27 cellular contexts compared by ENCODE assay signal in the genomic region with DNA sequence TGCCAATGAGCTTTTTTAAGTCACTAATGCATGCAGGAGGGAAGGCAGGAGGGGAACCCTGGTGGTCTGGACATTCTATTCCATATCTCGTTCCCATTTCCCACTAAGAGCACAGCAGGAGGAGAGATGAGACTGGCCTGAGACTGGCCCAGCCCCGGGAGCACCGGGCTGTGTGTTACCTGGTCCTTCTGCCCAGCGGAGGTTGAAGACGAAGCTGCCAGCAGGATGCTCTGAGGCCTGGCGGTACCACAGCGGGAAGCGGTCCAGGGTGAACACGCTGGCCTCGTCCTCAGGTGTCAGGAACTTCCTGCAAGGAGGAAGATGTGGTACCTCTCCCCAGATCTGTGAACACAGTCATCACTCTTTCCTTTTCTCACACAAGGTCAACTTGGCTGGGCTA. TPM values are rescaled to one million over a fixed set of nuclear protein-coding genes. Genes with fewer than 3 reads are reported as not detected.
"Had no signal": no experiment of that assay in that cellular context is flagged by ENCODE, and none has a peak within 500 bp of the region (broad histone marks: within the 10 kb centered on the region; RNA-seq: fewer than 3 reads in every experiment).

No MANE protein-coding gene starts in this region.

- H3K4me3 ChIP-seq: adrenal gland, mucosa of descending colon, neural progenitor cell, ovary, psoas muscle, skin epidermis, suprapubic skin had no signal

- H3K27ac Mint-ChIP-seq: activated CD4-positive, alpha-beta T cell treated with anti-CD3 and anti-CD28 coated beads, Interleukin-2, amount 10 ng/mL, durations not matched to agents 7 days and 5 days; activated naive CD4-positive, alpha-beta T cell treated with anti-CD3 and anti-CD28 coated beads, Interleukin-2, amount 50 U/mL, for 72 hours; activated T-cell treated with anti-CD3 and anti-CD28 coated beads, Interleukin-2, amount 50 U/mL, for 72 hours; memory B cell; stimulated activated naive CD8-positive, alpha-beta T cell treated with anti-CD3 and anti-CD28 coated beads, Interleukin-15, amount 100 ng/mL, for 72 hours; type B pancreatic cell had no signal

- H3K9ac ChIP-seq: neural progenitor cell had no signal

- DNase-seq: activated CD4-positive, alpha-beta T cell treated with anti-CD3 and anti-CD28 coated beads, Interleukin-2, amount 10 ng/mL, durations not matched to agents 7 days and 5 days; activated CD8-positive, alpha-beta memory T cell treated with anti-CD3 and anti-CD28 coated beads for 24 hours; activated gamma-delta T cell treated with Interleukin-2 at 50 U/mL for 16 hours; activated T-cell treated with anti-CD3 and anti-CD28 coated beads, Interleukin-2, amount 50 U/mL, for 72 hours; adrenal gland; foreskin fibroblast; left ventricle myocardium superior; mucosa of descending colon; naive B cell; psoas muscle; right cardiac atrium; T-helper 1 cell; T-helper 9 cell had no signal

- H3K4me1 ChIP-seq: adrenal gland, psoas muscle, suprapubic skin had no signal

- ATAC-seq: activated CD4-positive, CD25-positive, alpha-beta regulatory T cell treated with anti-CD3 and anti-CD28 coated beads, Interleukin-2, amount 50 U/mL, for 24 hours; activated naive CD4-positive, alpha-beta T cell treated with anti-CD3 and anti-CD28 coated beads, Interleukin-2, amount 50 U/mL, for 72 hours; activated T-cell treated with anti-CD3 and anti-CD28 coated beads, Interleukin-2, amount 50 U/mL, for 72 hours; left ventricle myocardium superior; mucosa of descending colon; psoas muscle; right cardiac atrium; stimulated activated naive CD8-positive, alpha-beta T cell treated with anti-CD3 and anti-CD28 coated beads, Interleukin-15, amount 100 ng/mL, for 72 hours had no signal

- H3K4me1 Mint-ChIP-seq: activated CD4-positive, alpha-beta T cell treated with anti-CD3 and anti-CD28 coated beads, Interleukin-2, amount 10 ng/mL, durations not matched to agents 7 days and 5 days had no signal

- H3K27me3 ChIP-seq: adrenal gland, ovary had no signal

- H2AFZ ChIP-seq: neural progenitor cell had no signal

- H3K9me3 Mint-ChIP-seq: activated CD4-positive, alpha-beta T cell treated with anti-CD3 and anti-CD28 coated beads, Interleukin-2, amount 10 ng/mL, durations not matched to agents 7 days and 5 days; activated naive CD4-positive, alpha-beta T cell treated with anti-CD3 and anti-CD28 coated beads, Interleukin-2, amount 50 U/mL, for 72 hours; activated T-cell treated with anti-CD3 and anti-CD28 coated beads, Interleukin-2, amount 50 U/mL, for 72 hours; memory B cell; naive B cell; neural progenitor cell; stimulated activated naive CD8-positive, alpha-beta T cell treated with anti-CD3 and anti-CD28 coated beads, Interleukin-15, amount 100 ng/mL, for 72 hours; type B pancreatic cell had no signal

- H3K4me3 Mint-ChIP-seq: activated CD4-positive, alpha-beta T cell treated with anti-CD3 and anti-CD28 coated beads, Interleukin-2, amount 10 ng/mL, durations not matched to agents 7 days and 5 days; activated T-cell treated with anti-CD3 and anti-CD28 coated beads, Interleukin-2, amount 50 U/mL, for 72 hours; memory B cell; naive B cell; neural progenitor cell; stimulated activated naive CD8-positive, alpha-beta T cell treated with anti-CD3 and anti-CD28 coated beads, Interleukin-15, amount 100 ng/mL, for 72 hours; type B pancreatic cell had no signal

- H3K36me3 ChIP-seq: adrenal gland, neural progenitor cell, ovary, suprapubic skin had no signal

- H3K4me2 ChIP-seq: neural progenitor cell had no signal

- H3K27ac ChIP-seq: adrenal gland, epithelial cell of prostate, neural progenitor cell, ovary, psoas muscle, skin epidermis, suprapubic skin had no signal

- H3K36me3 Mint-ChIP-seq: activated naive CD4-positive, alpha-beta T cell treated with anti-CD3 and anti-CD28 coated beads, Interleukin-2, amount 50 U/mL, for 72 hours; memory B cell; naive B cell; neural progenitor cell; type B pancreatic cell had no signal

- H3K9me3 ChIP-seq: adrenal gland, mucosa of descending colon, ovary, psoas muscle, suprapubic skin had no signal

RNA-seq across cellular contexts. Expression of a gene that starts 23.9 kb away (rescaled TPM):
- total RNA-seq: activated CD4-positive, alpha-beta T cell treated with anti-CD3 and anti-CD28 coated beads, Interleukin-2, amount 10 ng/mL, durations not matched to agents 7 days and 5 days; activated naive CD4-positive, alpha-beta T cell treated with anti-CD3 and anti-CD28 coated beads, Interleukin-2, amount 50 U/mL, for 72 hours; adrenal gland; astrocyte; bronchial epithelial cell; dermis microvascular lymphatic vessel endothelial cell; left ventricle myocardium superior; mucosa of descending colon; ovary; psoas muscle; right cardiac atrium had no signal
- polyA plus RNA-seq: adrenal gland, keratinocyte, ovary, psoas muscle, right cardiac atrium had no signal
